ENCODE assay signal across 1 cellular context in the genomic region with DNA sequence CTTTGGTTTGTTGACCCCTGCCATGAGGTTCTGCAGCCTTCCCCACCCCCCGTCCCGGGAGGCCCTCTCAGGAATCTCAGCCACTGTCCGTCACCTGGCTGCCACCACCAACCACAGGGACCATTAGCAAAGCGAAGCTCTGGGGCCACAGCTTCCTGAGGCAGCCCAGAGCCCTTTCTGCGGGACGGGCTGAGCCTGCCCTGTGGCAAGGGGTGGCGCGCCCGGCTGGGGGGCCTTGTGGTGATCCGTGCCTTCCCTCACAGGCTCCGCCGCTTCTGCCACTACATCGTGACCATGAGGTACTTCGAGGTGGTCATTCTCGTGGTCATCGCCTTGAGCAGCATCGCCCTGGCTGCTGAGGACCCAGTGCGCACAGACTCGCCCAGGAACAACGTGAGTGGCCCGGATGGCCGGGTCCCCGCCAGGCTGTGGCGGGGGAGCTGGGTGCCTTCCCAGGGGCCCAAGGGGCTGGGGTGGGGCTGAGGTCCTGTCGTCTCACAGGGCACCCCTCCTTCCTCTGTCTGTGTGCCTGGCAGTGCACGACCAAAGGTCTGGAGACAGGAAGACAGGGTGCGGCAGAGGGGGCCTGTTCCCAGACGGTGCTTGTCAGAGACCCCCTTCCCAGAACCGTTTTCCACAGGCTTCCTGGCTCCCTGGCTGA.
TF ChIP-seq lines count a peak whose summit lies in the region.

No MANE protein-coding gene starts in this region.

TF ChIP-seq in SK-N-SH treated with all-trans-retinoic acid at 6 μM for 48 hours, 23 proteins besides CTCF, POLR2A, EP300 and RAD21 (continued from another document):
- TF ChIP-seq TOX (CRISPR knock-in tag; IDR thresholded peaks at IDR 0.05; ENCODE audit: borderline replicate concordance) (no peak), ISL1 (CRISPR knock-in tag; IDR thresholded peaks at IDR 0.05) (no peak), OSR1 (CRISPR knock-in tag; IDR thresholded peaks at IDR 0.05) (no peak)
